Comparison of ENCODE assay signal across 9 cellular contexts in genomic region chr1:91876040-91876470, GRCh38. TPM values are rescaled to one million over a fixed set of nuclear protein-coding genes. Genes with fewer than 3 reads are reported as not detected.
A peak's percentile ranks its signal among the peaks of the same experiment; 100 is the strongest.
DNase-seq lines count a peak whose midpoint lies in the region; ATAC-seq and TF ChIP-seq lines count a peak whose summit lies in the region.
"Had no signal": no experiment of that assay in that cellular context is flagged by ENCODE, and none has a peak within 500 bp of the region (broad histone marks: within the 10 kb centered on the region; RNA-seq: fewer than 3 reads in every experiment).

No MANE protein-coding gene starts in this region.

- intact Hi-C loops in ascending aorta (cut with DNase I) = no loop called here

- H3K4me3 ChIP-seq in ascending aorta (no peak overlapping the region), MG63 (no peak overlapping the region)

- H3K27me3 ChIP-seq in ascending aorta (no peaks in the 10 kb centered on the region), MG63 (no peaks in the 10 kb centered on the region)

- ATAC-seq in GM18909 (IDR thresholded peaks at IDR 0.05; ENCODE audit: poor library complexity, unreplicated experiment) = peak; percentile 87
- ATAC-seq in HG02571 (IDR thresholded peaks at IDR 0.05; ENCODE audit: unreplicated experiment) = peak; percentile 71

- peaks cover 0 to 6% of the 10 kb centered on the region in 2 donors for H3K4me1 ChIP-seq in ascending aorta

- no peak overlapping the region for H3K27ac ChIP-seq in ascending aorta

- H3K36me3 ChIP-seq in ascending aorta (no peaks in the 10 kb centered on the region), MG63 (no peaks in the 10 kb centered on the region)

- DNase-seq in T-helper 9 cell (peak; percentile 11), DMS 273 (lab: John Stamatoyannopoulos, UW; ENCODE audit: unreplicated experiment) (no peak), ascending aorta (ENCODE audit: low spot score in 2 of 2) (no peak), MG63 (no peak), NCI-H748 treated with DMSO at 0.1 percent for 48 hours (lab: John Stamatoyannopoulos, UW) (no peak)
- peak; percentile 57 for DNase-seq in stimulated activated CD4-positive, alpha-beta T cell treated with anti-CD3 and anti-CD28 coated beads, Interleukin-4, amount 100 ng/mL, for 24 hours

- no peaks in the 10 kb centered on the region for H3K9me3 ChIP-seq in ascending aorta
- H3K9me3 ChIP-seq in MG63 = no peaks in the 10 kb centered on the region

- no peak for TF ChIP-seq CTCF in ascending aorta (IDR thresholded peaks at IDR 0.05)

RNA-seq across cellular contexts. Expression of gene TGFBR3, which starts 9.9 kb away (rescaled TPM):
- total RNA-seq in ascending aorta = 127 TPM
- 1.3 and 1.7 TPM in 2 replicates for total RNA-seq in MG63 (2014; rRNA removed; shearing (Covaris generic); ENCODE audit: low replicate concordance)
- total RNA-seq: OCI-LY7 had no signal

Comparison
In these comparisons a context has a peak if more than half of its experiments do, and no peak if none do; other contexts are left out.
1. DNase-seq: peak in T-helper 9 cell (single experiment) and stimulated activated CD4-positive, alpha-beta T cell treated with anti-CD3 and anti-CD28 coated beads, Interleukin-4, amount 100 ng/mL, for 24 hours (single experiment); none in DMS 273 (single experiment), ascending aorta (0 of 2), MG63 (single experiment) and NCI-H748 treated with DMSO at 0.1 percent for 48 hours (single experiment).
2. RNA of gene TGFBR3, which starts 9.9 kb away (total RNA-seq): 127 TPM in ascending aorta (single experiment); 1.3 to 1.7 TPM in MG63; every median in the first group is over 10 times any median in the second.